In the genomic region with DNA sequence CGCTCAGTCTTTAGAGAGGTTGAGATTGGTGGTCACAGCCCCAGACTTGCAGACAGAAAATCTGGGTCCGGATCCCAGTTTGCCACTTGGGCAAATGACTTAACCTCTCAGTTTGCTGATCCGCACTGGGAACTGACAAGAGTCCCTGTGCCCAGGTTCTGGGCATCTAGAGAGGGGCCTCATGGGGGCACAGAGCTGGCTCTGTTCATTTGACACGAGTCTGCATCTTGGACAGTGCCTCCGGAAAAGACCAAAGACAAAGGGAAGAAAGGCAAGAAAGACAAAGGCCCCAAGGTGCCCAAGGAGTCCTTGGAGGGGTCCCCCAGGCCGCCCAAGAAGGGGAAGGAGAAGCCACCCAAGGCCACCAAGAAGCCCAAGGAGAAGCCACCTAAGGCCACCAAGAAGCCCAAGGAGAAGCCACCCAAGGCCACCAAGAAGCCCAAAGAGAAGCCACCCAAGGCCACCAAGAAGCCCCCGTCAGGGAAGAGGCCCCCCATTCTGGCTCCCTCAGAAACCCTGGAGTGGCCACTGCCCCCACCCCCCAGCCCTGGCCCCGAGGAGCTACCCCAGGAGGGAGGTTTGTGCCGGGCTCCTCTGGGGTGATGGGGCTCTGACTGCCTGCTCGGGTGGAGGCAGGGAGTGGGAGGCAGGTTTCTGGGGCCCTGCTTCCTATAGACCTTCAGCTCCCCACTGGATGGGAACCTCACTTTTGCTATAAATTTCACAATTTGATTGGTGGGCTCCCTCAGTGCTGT, we compare ENCODE assay signal across 17 cellular contexts. TPM values are rescaled to one million over a fixed set of nuclear protein-coding genes. Genes with fewer than 3 reads are reported as not detected.
A peak's percentile ranks its signal among the peaks of the same experiment; 100 is the strongest.
DNase-seq lines count a peak whose midpoint lies in the region; FAIRE-seq and TF ChIP-seq lines count a peak whose summit lies in the region.
"Had no signal": no experiment of that assay in that cellular context is flagged by ENCODE, and none has a peak within 500 bp of the region (broad histone marks: within the 10 kb centered on the region; RNA-seq: fewer than 3 reads in every experiment).

No MANE protein-coding gene starts in this region.

- TF ChIP-seq EP300 in H1 (IDR thresholded peaks at IDR 0.05; ENCODE audit: borderline replicate concordance in 1 of 2, low read depth in 2 of 2, low read length in 2 of 2), result no peak
- no peak for TF ChIP-seq EP300 in ovary (IDR thresholded peaks at IDR 0.05)

- H3K4me2 ChIP-seq in H1 (ENCODE audit: insufficient read depth in 1 of 2, low read depth in 2 of 2, low read length in 2 of 2), result no peak overlapping the region; a peak in 1 of 4 replicates

- no peaks in the 10 kb centered on the region; a peak in 2 of 8 replicates for H3K36me3 ChIP-seq in H1 (ENCODE audit: control insufficient read depth in 2 of 4, insufficient read depth in 4 of 4, low read length in 3 of 4)
- no peaks in the 10 kb centered on the region for H3K36me3 ChIP-seq in ovary
- H3K36me3 ChIP-seq in uterus, result no peaks in the 10 kb centered on the region

- CTCF ChIA-PET in H1 (lab: Charles Lee; ENCODE audit: partially characterized antibody), result interaction anchor here (0.8 to 1.0 kb wide), 2 partner anchors 21 to 25 kb away, joined by 3 read pairs; no protein-coding TSS in a partner anchor

- H4K91ac ChIP-seq in H1 (replicated peaks; ENCODE audit: insufficient read length, low read length), result no peak overlapping the region

- TF ChIP-seq RAD21 in H1 (IDR thresholded peaks at IDR 0.05 in 1 of 2, conservative IDR thresholded peaks at IDR 0.05 in 1 of 2; ENCODE audit: low read depth in 2 of 2, low read length in 2 of 2), result no peak

- H3K4me1 ChIP-seq in H1 (replicated peaks in 1 of 4; ENCODE audit: control insufficient read depth in 3 of 4, insufficient read depth in 4 of 4, low read length in 3 of 4) (peaks cover 0 to 12% (median 9%) of the 10 kb centered on the region in 4 experiments; a peak in 6 of 7 replicates), ovary (ENCODE audit: insufficient read depth) (peaks cover 17% of the 10 kb centered on the region), uterus (peaks cover 7 to 15% of the 10 kb centered on the region in 2 donors)

- H3K4me1 Mint-ChIP-seq in activated naive CD4-positive, alpha-beta T cell treated with anti-CD3 and anti-CD28 coated beads, Interleukin-2, amount 50 U/mL, for 24 hours, result peaks cover 20% of the 10 kb centered on the region
- peaks cover 13% of the 10 kb centered on the region for H3K4me1 Mint-ChIP-seq in T-helper 2 cell treated with Interferon-gamma antibody and Interleukin-4, amounts not matched to agents 5 μg/mL and 100 μg/mL, for 36 hours (ENCODE audit: low read depth)

- 96% methylated on average over 7 of the region's 10 CpGs; no CpG with 5 or more reads in 1 of the 2 experiments for WGBS in H1 (ENCODE audit: extremely low coverage in 1 of 2, insufficient coverage in 1 of 2, insufficient read length in 1 of 2, insufficient replicate concordance in 2 of 2, low coverage in 1 of 2, low lambda C conversion rate in 2 of 2, missing lambda C conversion rate in 1 of 2), 2 experiments
- 71 to 77% (median 75%) methylated on average over 10 of the region's 10 CpGs for WGBS in ovary, 3 donors

- TF ChIP-seq CTCF in H1 (IDR thresholded peaks at IDR 0.05; ENCODE audit: control extremely low read depth in 1 of 3, insufficient read depth in 1 of 3, low read depth in 1 of 3, low read length in 3 of 3) (no peak), ovary (IDR thresholded peaks at IDR 0.05) (no peak), uterus (IDR thresholded peaks at IDR 0.05) (no peak)

- no peak overlapping the region for H2BK15ac ChIP-seq in H1 (ENCODE audit: low read length)

- no peak overlapping the region for H2BK12ac ChIP-seq in H1 (ENCODE audit: low read depth, low read length)

- H3K9me3 ChIP-seq in H1 (ENCODE audit: insufficient read depth in 2 of 2, low read depth in 1 of 2, low read length in 1 of 2) (no peaks in the 10 kb centered on the region), ovary (no peaks in the 10 kb centered on the region), uterus (no peaks in the 10 kb centered on the region)

- peak overlapping the region; percentile 76 for H3K27ac Mint-ChIP-seq in activated naive CD4-positive, alpha-beta T cell treated with anti-CD3 and anti-CD28 coated beads, Interleukin-2, amount 50 U/mL, for 24 hours
- H3K27ac Mint-ChIP-seq in T-helper 2 cell treated with Interferon-gamma antibody and Interleukin-4, amounts not matched to agents 5 μg/mL and 100 μg/mL, for 36 hours, result no peak overlapping the region
- H3K27ac Mint-ChIP-seq: activated CD4-positive, alpha-beta T cell treated with anti-CD3 and anti-CD28 coated beads, Interleukin-2, amount 10 ng/mL, durations not matched to agents 7 days and 5 days had no signal

- no peak overlapping the region for H3K27ac ChIP-seq in H1 (ENCODE audit: low read depth, low read length)
- peak overlapping the region; percentile 89 to 93 for H3K27ac ChIP-seq in ovary
- H3K27ac ChIP-seq in uterus, result peak overlapping the region; percentile 95 to 97

- H4K5ac ChIP-seq in H1 (ENCODE audit: insufficient read length, low read depth, low read length), result no peak overlapping the region

- H3K56ac ChIP-seq in H1 (replicated peaks; ENCODE audit: insufficient read length, low read depth, low read length), result no peak overlapping the region

- H3K27me3 Mint-ChIP-seq in activated naive CD4-positive, alpha-beta T cell treated with anti-CD3 and anti-CD28 coated beads, Interleukin-2, amount 50 U/mL, for 24 hours, result no peaks in the 10 kb centered on the region
- peaks cover 9% of the 10 kb centered on the region for H3K27me3 Mint-ChIP-seq in T-helper 2 cell treated with Interferon-gamma antibody and Interleukin-4, amounts not matched to agents 5 μg/mL and 100 μg/mL, for 36 hours (ENCODE audit: low read depth)

- H2AK5ac ChIP-seq in H1 (ENCODE audit: low read depth, low read length), result no peak overlapping the region

- DNase-seq in activated naive CD4-positive, alpha-beta T cell treated with Interleukin-2 at 50 U/mL for 16 hours, result no peak
- DNase-seq in H1 (ENCODE audit: low read depth in 1 of 2, low spot score in 2 of 2), result no peak
- no peak for DNase-seq in ovary
- DNase-seq in uterus, result no peak
- DNase-seq in T-helper 2 cell treated with Interferon-gamma antibody and Interleukin-4, amounts not matched to agents 5 μg/mL and 100 μg/mL, for 36 hours (ENCODE audit: low spot score), result no peak
- no peak for DNase-seq in KG1 (lab: John Stamatoyannopoulos, UW)
- DNase-seq in GDM1 (lab: John Stamatoyannopoulos, UW), result no peak
- DNase-seq: activated CD4-positive, alpha-beta T cell treated with anti-CD3 and anti-CD28 coated beads, Interleukin-2, amount 10 ng/mL, durations not matched to agents 7 days and 5 days; HCEC 1CT; mesendoderm; NCI-H2171 treated with DMSO at 0.1 percent for 48 hours; stimulated activated CD4-positive, alpha-beta T cell treated with anti-CD3 and anti-CD28 coated beads, Interleukin-4, amount 100 ng/mL, for 1 hour; stimulated activated naive CD4-positive, alpha-beta T cell treated with Interleukin-2 at 50 U/mL for 16 hours had no signal

- peaks cover 15% of the 10 kb centered on the region for H3K23me2 ChIP-seq in H1 (ENCODE audit: low read depth, low read length)

- H3K4me3 Mint-ChIP-seq in activated naive CD4-positive, alpha-beta T cell treated with anti-CD3 and anti-CD28 coated beads, Interleukin-2, amount 50 U/mL, for 24 hours, result peak overlapping the region; percentile 85
- H3K4me3 Mint-ChIP-seq in T-helper 2 cell treated with Interferon-gamma antibody and Interleukin-4, amounts not matched to agents 5 μg/mL and 100 μg/mL, for 36 hours, result no peak overlapping the region
- H3K4me3 Mint-ChIP-seq: activated CD4-positive, alpha-beta T cell treated with anti-CD3 and anti-CD28 coated beads, Interleukin-2, amount 10 ng/mL, durations not matched to agents 7 days and 5 days had no signal

- peaks cover 4% of the 10 kb centered on the region; the same call in 1 of the 2 replicates for H3K79me1 ChIP-seq in H1 (ENCODE audit: low read depth, low read length)

- no peak overlapping the region for H3K23ac ChIP-seq in H1 (ENCODE audit: insufficient read length)

- peaks cover 0 to 29% (median 16%) of the 10 kb centered on the region in 4 experiments; a peak in 6 of 7 replicates for H3K27me3 ChIP-seq in H1 (replicated peaks in 1 of 4; ENCODE audit: control insufficient read depth in 3 of 4, extremely low read depth in 1 of 4, insufficient read depth in 3 of 4, low read length in 3 of 4)
- H3K27me3 ChIP-seq in ovary, result no peaks in the 10 kb centered on the region
- H3K27me3 ChIP-seq in uterus, result no peaks in the 10 kb centered on the region

- peaks cover 1% of the 10 kb centered on the region for H3K36me3 Mint-ChIP-seq in activated naive CD4-positive, alpha-beta T cell treated with anti-CD3 and anti-CD28 coated beads, Interleukin-2, amount 50 U/mL, for 24 hours
- H3K36me3 Mint-ChIP-seq in T-helper 2 cell treated with Interferon-gamma antibody and Interleukin-4, amounts not matched to agents 5 μg/mL and 100 μg/mL, for 36 hours (ENCODE audit: low read depth), result no peaks in the 10 kb centered on the region

- peak overlapping the region; percentile 6; the same call in 1 of the 2 replicates for H4K8ac ChIP-seq in H1 (ENCODE audit: extremely low read depth, insufficient read depth, low read length)

- H3K9ac ChIP-seq in H1 (replicated peaks in 1 of 4; ENCODE audit: extremely low read depth in 1 of 4, low read depth in 3 of 4, low read length in 3 of 4), result no peak overlapping the region

- no peak overlapping the region for H3K4ac ChIP-seq in H1 (replicated peaks; ENCODE audit: insufficient read length, low read depth, low read length)

- peaks cover 2 to 3% of the 10 kb centered on the region in 2 experiments for H4K20me1 ChIP-seq in H1 (replicated peaks in 1 of 2; ENCODE audit: control insufficient read depth in 1 of 2, insufficient read depth in 2 of 2, low read length in 2 of 2)

- POLR2A ChIA-PET in H1 (lab: Charles Lee; ENCODE audit: partially characterized antibody), result interaction anchor here (1.1 to 1.4 kb wide), 3 partner anchors 9 to 16 kb away, joined by 4 to 9 read pairs (median 6); partner anchors contain the start of gene POLD2

- TF ChIP-seq POLR2A in H1 (IDR thresholded peaks at IDR 0.05; ENCODE audit: control extremely low read depth in 1 of 2, low read depth in 2 of 2, low read length in 2 of 2), result no peak
- TF ChIP-seq POLR2A in ovary (IDR thresholded peaks at IDR 0.05), result no peak
- TF ChIP-seq POLR2A in uterus (IDR thresholded peaks at IDR 0.05), result no peak

- H3K9me3 Mint-ChIP-seq in activated naive CD4-positive, alpha-beta T cell treated with anti-CD3 and anti-CD28 coated beads, Interleukin-2, amount 50 U/mL, for 24 hours, result no peaks in the 10 kb centered on the region
- no peaks in the 10 kb centered on the region for H3K9me3 Mint-ChIP-seq in T-helper 2 cell treated with Interferon-gamma antibody and Interleukin-4, amounts not matched to agents 5 μg/mL and 100 μg/mL, for 36 hours
- H3K9me3 Mint-ChIP-seq: activated CD4-positive, alpha-beta T cell treated with anti-CD3 and anti-CD28 coated beads, Interleukin-2, amount 10 ng/mL, durations not matched to agents 7 days and 5 days had no signal

- H3K79me2 ChIP-seq in H1 (ENCODE audit: control insufficient read depth in 1 of 2, insufficient read depth in 2 of 2, low read length in 2 of 2), result no peaks in the 10 kb centered on the region; a peak in 1 of 4 replicates

- no peak overlapping the region for H3K18ac ChIP-seq in H1 (ENCODE audit: extremely low read depth, low read length)

- H3K4me3 ChIP-seq in H1 (ENCODE audit: extremely low read depth in 1 of 4, insufficient read depth in 2 of 4, low read depth in 3 of 4, low read length in 4 of 4), result no peak overlapping the region
- H3K4me3 ChIP-seq in ovary, result peak overlapping the region; percentile 71
- peak overlapping the region; percentile 11 to 68 for H3K4me3 ChIP-seq in uterus

- no peak for FAIRE-seq in H1 (lab: Jason Lieb, UNC)
- FAIRE-seq: A204.1 had no signal

- no peak overlapping the region for H2BK20ac ChIP-seq in H1 (ENCODE audit: low read length)

- no peak overlapping the region for H2AFZ ChIP-seq in H1 (ENCODE audit: low read length)

- intact Hi-C loops in ovary (cut with DNase I), result loop anchor here in 1 of 4 donors (5.0 kb wide), 1 partner anchor 34 kb away; no protein-coding TSS in a partner anchor
- intact Hi-C loops in uterus (cut with DNase I; ENCODE audit: low total_unique reads), result no loop called here

- no peak overlapping the region for H2BK120ac ChIP-seq in H1 (replicated peaks; ENCODE audit: low read depth, low read length)

- no peak overlapping the region for H2BK5ac ChIP-seq in H1 (ENCODE audit: low read depth, low read length)

- H3K14ac ChIP-seq in H1 (ENCODE audit: insufficient read length), result no peak overlapping the region

RNA-seq across cellular contexts. Expression of gene AEBP1, which starts 2.3 kb away (rescaled TPM):
- 39.4 and 41.2 TPM in 2 replicates for total RNA-seq in H1 (2021; fragmentation: NEBNext Ultra II Directional; extraction: Animal tissue kit (Norgen Biotek cat#: 25700))
- polyA plus RNA-seq in H1 (2011; rRNA removed) (10.4 and 18.4 TPM in 2 replicates), ovary (100 to 1,000 TPM; 240 to 283 TPM)
- 9.4 TPM for polyA plus RNA-seq in H1 (2011; cell fraction: cytosol; rRNA removed)
- 49.1 TPM for polyA plus RNA-seq in H1 (2011; cell fraction: nucleus; rRNA removed)
- 29.7 to 44.2 TPM (median 41.7 TPM) in 4 replicates for polyA plus RNA-seq in H1 (2012, experiment 1 of 2)
- 26.9 TPM for polyA plus RNA-seq in H1 (2012, experiment 2 of 2)
- polyA plus RNA-seq in H1 (2013, experiment 1 of 2), result 44.5 TPM
- polyA plus RNA-seq in H1 (2013, experiment 2 of 2), result 41.1 TPM
- 8.0 and 10.4 TPM in 2 replicates for polyA minus RNA-seq in H1 (2011; rRNA and poly(A)+ RNA removed)
- 16.9 TPM for polyA minus RNA-seq in H1 (2011; cell fraction: cytosol; rRNA and poly(A)+ RNA removed)
- polyA minus RNA-seq in H1 (2011; cell fraction: nucleus; rRNA and poly(A)+ RNA removed), result 15.4 TPM
- total RNA-seq in ovary (100 to 1,000 TPM; 137 to 563 (median 327) TPM), uterus (100 to 1,000 TPM in 3 of 4 donors, 10 to 100 TPM in 1; 88.9 to 395 (median 303) TPM)

RNA-seq across cellular contexts. Expression of gene POLD2, which starts 16.9 kb away (rescaled TPM):
- total RNA-seq in H1 (2021; fragmentation: NEBNext Ultra II Directional; extraction: Animal tissue kit (Norgen Biotek cat#: 25700)), result 148 TPM in 2 replicates
- polyA plus RNA-seq in H1 (2011; rRNA removed) (214 and 289 TPM in 2 replicates), ovary (10 to 100 TPM; 35.3 to 63.5 TPM)
- polyA plus RNA-seq in H1 (2011; cell fraction: cytosol; rRNA removed), result 206 TPM
- polyA plus RNA-seq in H1 (2011; cell fraction: nucleus; rRNA removed), result 348 TPM
- polyA plus RNA-seq in H1 (2012, experiment 1 of 2), result 147 to 186 TPM (median 179 TPM) in 4 replicates
- 203 TPM for polyA plus RNA-seq in H1 (2012, experiment 2 of 2)
- polyA plus RNA-seq in H1 (2013, experiment 1 of 2), result 97.2 TPM
- polyA plus RNA-seq in H1 (2013, experiment 2 of 2), result 100 TPM
- polyA minus RNA-seq in H1 (2011; rRNA and poly(A)+ RNA removed), result 98.1 and 115 TPM in 2 replicates
- 58.5 TPM for polyA minus RNA-seq in H1 (2011; cell fraction: cytosol; rRNA and poly(A)+ RNA removed)
- 88.3 TPM for polyA minus RNA-seq in H1 (2011; cell fraction: nucleus; rRNA and poly(A)+ RNA removed)
- total RNA-seq in ovary (100 to 1,000 TPM in 2 of 7 donors, 10 to 100 TPM in 5; 42.4 to 118 (median 76.9) TPM), uterus (10 to 100 TPM; 12.9 to 73.3 (median 33.7) TPM)

RNA-seq across cellular contexts. Expression of gene POLM, which starts 24.2 kb away (rescaled TPM):
- total RNA-seq in H1 (2021; fragmentation: NEBNext Ultra II Directional; extraction: Animal tissue kit (Norgen Biotek cat#: 25700)), result 14.5 and 14.9 TPM in 2 replicates
- polyA plus RNA-seq in H1 (2011; rRNA removed), result 12.0 and 20.4 TPM in 2 replicates
- 13.0 TPM for polyA plus RNA-seq in H1 (2011; cell fraction: cytosol; rRNA removed)
- polyA plus RNA-seq in H1 (2011; cell fraction: nucleus; rRNA removed), result 36.8 TPM
- 10.1 to 15.2 TPM (median 13.5 TPM) in 4 replicates for polyA plus RNA-seq in H1 (2012, experiment 1 of 2)
- polyA plus RNA-seq in H1 (2012, experiment 2 of 2), result 12.7 TPM
- polyA plus RNA-seq in H1 (2013, experiment 1 of 2), result 12.6 TPM
- 10.2 TPM for polyA plus RNA-seq in H1 (2013, experiment 2 of 2)
- polyA minus RNA-seq in H1 (2011; rRNA and poly(A)+ RNA removed), result 9.6 TPM in 2 replicates
- polyA minus RNA-seq in H1 (2011; cell fraction: cytosol; rRNA and poly(A)+ RNA removed), result 11.3 TPM
- 19.8 TPM for polyA minus RNA-seq in H1 (2011; cell fraction: nucleus; rRNA and poly(A)+ RNA removed)
- total RNA-seq in ovary, result 10 to 100 TPM; 20.9 to 37.3 (median 30.2) TPM
- polyA plus RNA-seq in ovary, result 10 to 100 TPM in 1 of 2 donors, 1 to 10 TPM in 1; 5.1 to 24.7 TPM
- 10 to 100 TPM; 10.6 to 33.6 (median 23.6) TPM for total RNA-seq in uterus

RNA-seq across cellular contexts. Expression of gene MYL7, which starts 34.6 kb away (rescaled TPM):
- total RNA-seq in H1 (2021; fragmentation: NEBNext Ultra II Directional; extraction: Animal tissue kit (Norgen Biotek cat#: 25700)), result 3.3 and 3.6 TPM in 2 replicates
- 1.4 and 3.4 TPM in 2 replicates for polyA plus RNA-seq in H1 (2011; rRNA removed)
- 1.8 TPM for polyA plus RNA-seq in H1 (2011; cell fraction: cytosol; rRNA removed)
- 3.0 TPM for polyA plus RNA-seq in H1 (2011; cell fraction: nucleus; rRNA removed)
- polyA plus RNA-seq in H1 (2012, experiment 1 of 2), result 2.1 to 4.1 TPM (median 2.5 TPM) in 4 replicates
- 8.2 TPM for polyA plus RNA-seq in H1 (2012, experiment 2 of 2)
- 1.8 TPM for polyA plus RNA-seq in H1 (2013, experiment 1 of 2)
- 2.9 TPM for polyA plus RNA-seq in H1 (2013, experiment 2 of 2)
- polyA minus RNA-seq in H1 (2011; rRNA and poly(A)+ RNA removed), result 2.1 and 3.8 TPM in 2 replicates
- polyA minus RNA-seq in H1 (2011; cell fraction: cytosol; rRNA and poly(A)+ RNA removed), result not detected
- not detected for polyA minus RNA-seq in H1 (2011; cell fraction: nucleus; rRNA and poly(A)+ RNA removed)
- total RNA-seq in ovary, result 1 to 10 TPM in 3 of 7 donors, under 1 TPM in 1, not detected in 3; 0.46 to 2.0 (median 1.6) TPM
- polyA plus RNA-seq in ovary, result 1 to 10 TPM in 1 of 2 donors, under 1 TPM in 1; 0.35 to 1.5 TPM
- total RNA-seq in uterus, result not detected
- total RNA-seq: activated CD4-positive, alpha-beta T cell treated with anti-CD3 and anti-CD28 coated beads, Interleukin-2, amount 10 ng/mL, durations not matched to agents 7 days and 5 days; esophagus mucosa; T-helper 1 cell treated with Interleukin-12 subunit alpha and Interleukin-12 subunit beta and Interleukin-4 antibody, amounts not matched to agents 30 ng/mL and 1 ng/mL, for 36 hours had no signal

RNA-seq across cellular contexts. Expression of gene PGAM2, which starts 41.1 kb away (rescaled TPM):
- total RNA-seq in H1 (2021; fragmentation: NEBNext Ultra II Directional; extraction: Animal tissue kit (Norgen Biotek cat#: 25700)), result 1.4 and 2.1 TPM in 2 replicates
- polyA plus RNA-seq in H1 (2011; rRNA removed) (2.9 and 4.3 TPM in 2 replicates), ovary (1 to 10 TPM in 1 of 2 donors, under 1 TPM in 1; 0.40 to 1.7 TPM)
- polyA plus RNA-seq in H1 (2011; cell fraction: cytosol; rRNA removed), result 4.5 TPM
- polyA plus RNA-seq in H1 (2011; cell fraction: nucleus; rRNA removed), result 3.5 TPM
- 0.94 to 2.6 TPM (median 2.2 TPM) in 4 replicates for polyA plus RNA-seq in H1 (2012, experiment 1 of 2)
- polyA plus RNA-seq in H1 (2012, experiment 2 of 2), result 1.3 TPM
- polyA plus RNA-seq in H1 (2013, experiment 1 of 2), result 0.97 TPM
- polyA plus RNA-seq in H1 (2013, experiment 2 of 2), result 0.90 TPM
- 0.88 and 1.6 TPM in 2 replicates for polyA minus RNA-seq in H1 (2011; rRNA and poly(A)+ RNA removed)
- polyA minus RNA-seq in H1 (2011; cell fraction: cytosol; rRNA and poly(A)+ RNA removed), result not detected
- polyA minus RNA-seq in H1 (2011; cell fraction: nucleus; rRNA and poly(A)+ RNA removed), result 0.80 TPM
- total RNA-seq in ovary (1 to 10 TPM in 4 of 7 donors, under 1 TPM in 1, not detected in 2; 0.72 to 3.2 (median 1.9) TPM), uterus (1 to 10 TPM in 1 of 4 donors, under 1 TPM in 1, not detected in 2; 0.76 to 1.4 TPM)

Comparison
In these comparisons a context has a peak if more than half of its experiments do, and no peak if none do; other contexts are left out.
1. H3K4me3 ChIP-seq: peak in ovary (single experiment) and uterus (2 of 2); none in H1 (0 of 4).